2 cellular contexts compared by ENCODE assay signal in the genomic region with DNA sequence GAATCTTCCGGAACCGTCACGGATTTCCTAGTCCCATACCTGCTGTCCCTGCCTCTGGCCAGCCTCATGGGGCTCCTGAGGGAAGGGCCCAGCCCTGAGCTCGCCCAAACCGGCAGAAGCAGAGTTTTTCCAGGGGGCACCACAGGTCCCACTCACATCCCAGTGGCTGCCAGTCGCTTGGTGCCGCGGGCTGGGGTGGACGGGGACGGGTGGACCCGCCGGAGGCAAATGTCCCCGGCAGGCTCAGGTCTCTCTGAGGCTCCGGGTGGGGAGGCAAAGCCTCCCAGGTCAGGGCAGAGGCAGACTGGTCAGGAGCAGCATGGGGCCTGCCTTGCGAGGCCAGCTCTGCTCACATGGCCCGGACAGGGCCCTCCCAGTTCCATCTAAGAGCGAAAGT.
TF ChIP-seq lines count a peak whose summit lies in the region.

No MANE protein-coding gene starts in this region.

TF ChIP-seq in IMR-90, 13 proteins besides CTCF, POLR2A, EP300 and RAD21:
- TF ChIP-seq MXI1 (IDR thresholded peaks at IDR 0.05; ENCODE audit: borderline replicate concordance, low read depth, low read length), result no peak
- no peak for TF ChIP-seq FOS (IDR thresholded peaks at IDR 0.05; ENCODE audit: low read depth, low read length)
- no peak for TF ChIP-seq CHD1 (IDR thresholded peaks at IDR 0.05; ENCODE audit: low read depth, low read length)
- TF ChIP-seq NFE2L2 (IDR thresholded peaks at IDR 0.05; ENCODE audit: low read depth, low read length), result no peak
- no peak for TF ChIP-seq BHLHE40 (IDR thresholded peaks at IDR 0.05; ENCODE audit: low read depth, low read length)
- TF ChIP-seq, protein P1, sequence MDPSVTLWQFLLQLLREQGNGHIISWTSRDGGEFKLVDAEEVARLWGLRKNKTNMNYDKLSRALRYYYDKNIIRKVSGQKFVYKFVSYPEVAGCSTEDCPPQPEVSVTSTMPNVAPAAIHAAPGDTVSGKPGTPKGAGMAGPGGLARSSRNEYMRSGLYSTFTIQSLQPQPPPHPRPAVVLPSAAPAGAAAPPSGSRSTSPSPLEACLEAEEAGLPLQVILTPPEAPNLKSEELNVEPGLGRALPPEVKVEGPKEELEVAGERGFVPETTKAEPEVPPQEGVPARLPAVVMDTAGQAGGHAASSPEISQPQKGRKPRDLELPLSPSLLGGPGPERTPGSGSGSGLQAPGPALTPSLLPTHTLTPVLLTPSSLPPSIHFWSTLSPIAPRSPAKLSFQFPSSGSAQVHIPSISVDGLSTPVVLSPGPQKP (IDR thresholded peaks at IDR 0.05; ENCODE audit: borderline replicate concordance, low read depth, low read length), result no peak
- TF ChIP-seq RFX5 (IDR thresholded peaks at IDR 0.05; ENCODE audit: low read depth, low read length), result no peak
- TF ChIP-seq, protein P2, sequence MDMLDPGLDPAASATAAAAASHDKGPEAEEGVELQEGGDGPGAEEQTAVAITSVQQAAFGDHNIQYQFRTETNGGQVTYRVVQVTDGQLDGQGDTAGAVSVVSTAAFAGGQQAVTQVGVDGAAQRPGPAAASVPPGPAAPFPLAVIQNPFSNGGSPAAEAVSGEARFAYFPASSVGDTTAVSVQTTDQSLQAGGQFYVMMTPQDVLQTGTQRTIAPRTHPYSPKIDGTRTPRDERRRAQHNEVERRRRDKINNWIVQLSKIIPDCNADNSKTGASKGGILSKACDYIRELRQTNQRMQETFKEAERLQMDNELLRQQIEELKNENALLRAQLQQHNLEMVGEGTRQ (IDR thresholded peaks at IDR 0.05; ENCODE audit: low read depth, low read length), result no peak

TF ChIP-seq in H1, 55 proteins besides CTCF, POLR2A, EP300 and RAD21:
- TF ChIP-seq SP2 (IDR thresholded peaks at IDR 0.05; ENCODE audit: low read length), result no peak
- no peak for TF ChIP-seq ZNF274 (IDR thresholded peaks at IDR 0.05; ENCODE audit: borderline replicate concordance, extremely low read depth, low read length)
- TF ChIP-seq TBP (IDR thresholded peaks at IDR 0.05; ENCODE audit: low read depth, low read length), result no peak
- no peak for TF ChIP-seq EGR1 (IDR thresholded peaks at IDR 0.05; ENCODE audit: borderline replicate concordance, low read depth, low read length)
- no peak for TF ChIP-seq KDM5A (IDR thresholded peaks at IDR 0.05; ENCODE audit: low read length)
- TF ChIP-seq ATF2 (IDR thresholded peaks at IDR 0.05; ENCODE audit: low read length), result no peak
- no peak for TF ChIP-seq TAF1 (IDR thresholded peaks at IDR 0.05; ENCODE audit: low read depth, low read length)
- no peak for TF ChIP-seq PHF8 (conservative IDR thresholded peaks at IDR 0.05; ENCODE audit: low read depth, low read length)
- no peak for TF ChIP-seq CBX8 (IDR thresholded peaks at IDR 0.05; ENCODE audit: borderline replicate concordance, low read depth, low read length)
- TF ChIP-seq ASH2L (IDR thresholded peaks at IDR 0.05; ENCODE audit: low read length), result no peak
- no peak for TF ChIP-seq JUND (IDR thresholded peaks at IDR 0.05; ENCODE audit: low read length)
- TF ChIP-seq NANOG (IDR thresholded peaks at IDR 0.05; ENCODE audit: insufficient read depth, low read depth, low read length, poor library complexity, severe bottlenecking), result no peak
- TF ChIP-seq BACH1 (IDR thresholded peaks at IDR 0.05; ENCODE audit: low read length), result no peak
- TF ChIP-seq SRF (IDR thresholded peaks at IDR 0.05; ENCODE audit: low read depth, low read length), result no peak
- no peak for TF ChIP-seq RFX5 (IDR thresholded peaks at IDR 0.05; ENCODE audit: borderline replicate concordance, low read depth, low read length)
- TF ChIP-seq BCL11A (IDR thresholded peaks at IDR 0.05; ENCODE audit: low read depth in 2 of 2, low read length in 2 of 2), result no peak
- no peak for TF ChIP-seq NRF1 (IDR thresholded peaks at IDR 0.05; ENCODE audit: low read depth, low read length)
TF ChIP-seq in H1: peak in this region for 0.
